Comparison of ENCODE assay signal across 22 cellular contexts in the genomic region with DNA sequence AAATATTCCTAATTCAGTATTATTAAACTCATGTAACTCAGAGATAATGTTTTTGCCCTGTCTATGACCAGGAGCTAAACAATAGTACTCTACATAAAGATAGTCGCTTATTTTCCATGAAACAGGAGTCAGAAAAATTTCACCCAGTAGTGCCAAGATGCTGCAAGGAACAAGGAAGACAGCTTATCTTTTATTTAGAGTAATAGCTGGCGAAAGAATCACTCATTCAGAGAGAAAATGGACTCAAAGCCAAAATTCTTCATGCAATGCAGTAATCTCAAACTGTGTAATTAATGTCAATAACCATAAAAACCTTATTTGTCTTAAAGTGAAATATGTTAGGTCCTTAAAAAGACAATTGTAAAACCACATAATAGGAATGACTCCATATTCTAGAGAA.
"Had no signal": no experiment of that assay in that cellular context is flagged by ENCODE, and none has a peak within 500 bp of the region (broad histone marks: within the 10 kb centered on the region; RNA-seq: fewer than 3 reads in every experiment).

No MANE protein-coding gene starts in this region.

- H3K27me3 ChIP-seq: breast epithelium, SJCRH30 had no signal

- H3K36me3 ChIP-seq: breast epithelium, SJCRH30 had no signal

- H3K27ac ChIP-seq: breast epithelium, SJCRH30 had no signal

- H3K4me3 ChIP-seq: breast epithelium, SJCRH30 had no signal

- DNase-seq: activated CD4-positive, alpha-beta T cell treated with anti-CD3 and anti-CD28 coated beads for 1 hour; activated CD4-positive, alpha-beta T cell treated with anti-CD3 and anti-CD28 coated beads, Interleukin-2, amount 10 ng/mL, durations not matched to agents 24 days and 14 days; activated CD4-positive, alpha-beta T cell treated with anti-CD3 and anti-CD28 coated beads, Interleukin-2, amount 50 U/mL, for 48 hours; activated CD8-positive, alpha-beta memory T cell treated with anti-CD3 and anti-CD28 coated beads, Interleukin-2, amount 10 ng/mL, durations not matched to agents 7 days and 5 days; activated effector memory CD4-positive, alpha-beta T cell treated with Interleukin-2 at 50 U/mL for 16 hours; activated naive CD4-positive, alpha-beta T cell treated with Interleukin-2 at 50 U/mL for 16 hours; activated T-cell treated with anti-CD3 and anti-CD28 coated beads, Interleukin-2, amount 50 U/mL, for 24 hours; anterior cingulate cortex; caudate nucleus; Kasumi-1; KBM-7; NCI-H1048; NCI-H146; NCI-H187 treated with DMSO at 0.1 percent for 48 hours; NCI-H2081 treated with DMSO at 0.1 percent for 48 hours; NCI-H2171; NCI-H2227 treated with DMSO at 0.1 percent for 48 hours; NCI-H526; NCI-H82; RPMI8226; SJCRH30 had no signal

- H3K4me1 ChIP-seq: breast epithelium, SJCRH30 had no signal

- H3K9me3 ChIP-seq: breast epithelium, SJCRH30 had no signal
